Comparison of ENCODE assay signal across 17 cellular contexts in genomic region chr9:136922540-136922939, GRCh38. TPM values are rescaled to one million over a fixed set of nuclear protein-coding genes. Genes with fewer than 3 reads are reported as not detected.
"Had no signal": no experiment of that assay in that cellular context is flagged by ENCODE, and none has a peak within 500 bp of the region (broad histone marks: within the 10 kb centered on the region; RNA-seq: fewer than 3 reads in every experiment).

No MANE protein-coding gene starts in this region.

- FAIRE-seq: colon had no signal

- H3K4me3 Mint-ChIP-seq: natural killer cell had no signal

- H3K36me3 ChIP-seq: breast epithelium, uterus had no signal

- H3K27ac Mint-ChIP-seq: natural killer cell had no signal

- H3K9me3 Mint-ChIP-seq: natural killer cell had no signal

- H3K9me3 ChIP-seq: breast epithelium, thyroid gland, uterus had no signal

- H3K36me3 Mint-ChIP-seq: natural killer cell had no signal

- DNase-seq: activated CD4-positive, alpha-beta T cell treated with anti-CD3 and anti-CD28 coated beads, Interleukin-2, amount 50 U/mL, for 4 hours; activated gamma-delta T cell; activated T-cell treated with anti-CD3 and anti-CD28 coated beads, Interleukin-2, amount 50 U/mL, for 48 hours; aorta; hippocampal formation; mesendoderm; natural killer cell; posterior cingulate gyrus; thyroid gland; uterus had no signal

- H3K4me1 ChIP-seq: breast epithelium, thyroid gland, uterus had no signal

- H3K27ac ChIP-seq: breast epithelium, skin epidermis, thyroid gland, uterus had no signal

- H3K27me3 ChIP-seq: breast epithelium, thyroid gland, uterus had no signal

- H3K4me3 ChIP-seq: breast epithelium, skin epidermis, thyroid gland, uterus had no signal

- ATAC-seq: activated CD4-positive, CD25-positive, alpha-beta regulatory T cell treated with anti-CD3 and anti-CD28 coated beads, Interleukin-2, amount 50 U/mL, for 24 hours; esophagus mucosa; natural killer cell had no signal

RNA-seq across cellular contexts. Expression of gene C8G, which starts 22.5 kb away (rescaled TPM):
- total RNA-seq: breast epithelium, esophagus mucosa, kidney epithelial cell, lower leg skin, uterus had no signal

RNA-seq across cellular contexts. Expression of gene LCN12, which starts 29.5 kb away (rescaled TPM):
- total RNA-seq: lower leg skin had no signal
